10 cellular contexts compared by ENCODE assay signal in genomic region chr17:10099051-10099571, GRCh38.
DNase-seq lines count a peak whose midpoint lies in the region; ATAC-seq and TF ChIP-seq lines count a peak whose summit lies in the region.
"Had no signal": no experiment of that assay in that cellular context is flagged by ENCODE, and none has a peak within 500 bp of the region (broad histone marks: within the 10 kb centered on the region; RNA-seq: fewer than 3 reads in every experiment).

No MANE protein-coding gene starts in this region.

- H3K36me3 ChIP-seq in HEK293 (ENCODE audit: control insufficient read depth in 2 of 2, insufficient read depth in 1 of 2, low read length in 2 of 2) = no peaks in the 10 kb centered on the region

- H3K36me3 Mint-ChIP-seq in type B pancreatic cell = no peaks in the 10 kb centered on the region
- H3K36me3 Mint-ChIP-seq in natural killer cell treated with Interleukin-12 subunit alpha and Interleukin-12 subunit beta and Interleukin-15 and Interleukin-18, amount 100 ng/mL, for 72 hours = no peaks in the 10 kb centered on the region

- TF ChIP-seq CTCF in HEK293 (tag by site-specific recombination; IDR thresholded peaks at IDR 0.05) (no peak), choroid plexus epithelial cell (conservative IDR thresholded peaks at IDR 0.05; ENCODE audit: low read depth, low read length) (no peak), type B pancreatic cell (conservative IDR thresholded peaks at IDR 0.05) (no peak)

- H3K4me3 ChIP-seq in HEK293 (ENCODE audit: low read depth, low read length) (no peak overlapping the region), choroid plexus epithelial cell (ENCODE audit: low read depth, low read length) (no peak overlapping the region)

- peaks cover 2% of the 10 kb centered on the region for H3K9me3 Mint-ChIP-seq in type B pancreatic cell
- H3K9me3 Mint-ChIP-seq in natural killer cell treated with Interleukin-12 subunit alpha and Interleukin-12 subunit beta and Interleukin-15 and Interleukin-18, amount 100 ng/mL, for 72 hours = no peaks in the 10 kb centered on the region

- no peak for ATAC-seq in natural killer cell treated with Interleukin-12 subunit alpha and Interleukin-12 subunit beta and Interleukin-15 and Interleukin-18, amount 100 ng/mL, for 72 hours

- H3K4me3 Mint-ChIP-seq in type B pancreatic cell = no peak overlapping the region
- no peak overlapping the region for H3K4me3 Mint-ChIP-seq in natural killer cell treated with Interleukin-12 subunit alpha and Interleukin-12 subunit beta and Interleukin-15 and Interleukin-18, amount 100 ng/mL, for 72 hours

- DNase-seq in choroid plexus epithelial cell (ENCODE audit: low read depth) (peak; percentile 57), iris pigment epithelial cell (ENCODE audit: low read depth) (peak; percentile 69), type B pancreatic cell (ENCODE audit: extremely low spot score, unreplicated experiment) (no peak), cerebellar cortex (ENCODE audit: low spot score) (no peak), HuH-7.5 (ENCODE audit: low spot score) (no peak)
- DNase-seq in natural killer cell treated with Interleukin-12 subunit alpha and Interleukin-12 subunit beta and Interleukin-15 and Interleukin-18, amount 100 ng/mL, for 72 hours (ENCODE audit: low spot score) = no peak
- DNase-seq: activated CD4-positive, alpha-beta T cell treated with anti-CD3 and anti-CD28 coated beads for 4 hours; NCI-H1105; NCI-H748 treated with DMSO at 0.1 percent for 48 hours had no signal

- POLR2A ChIA-PET in HEK293 (lab: Yijun Ruan, JAX) = interaction anchor here (0.6 kb wide), 1 partner anchor 1861 kb away, joined by 3 read pairs; no protein-coding TSS in a partner anchor

- H3K4me1 Mint-ChIP-seq in type B pancreatic cell (ENCODE audit: unreplicated experiment) = no peaks in the 10 kb centered on the region
- H3K4me1 Mint-ChIP-seq in natural killer cell treated with Interleukin-12 subunit alpha and Interleukin-12 subunit beta and Interleukin-15 and Interleukin-18, amount 100 ng/mL, for 72 hours (ENCODE audit: low read depth in 2 of 2) = peaks cover 25% of the 10 kb centered on the region in 2 donors

- peaks cover 21% of the 10 kb centered on the region for H3K27me3 Mint-ChIP-seq in type B pancreatic cell
- no peaks in the 10 kb centered on the region for H3K27me3 Mint-ChIP-seq in natural killer cell treated with Interleukin-12 subunit alpha and Interleukin-12 subunit beta and Interleukin-15 and Interleukin-18, amount 100 ng/mL, for 72 hours

- H3K27ac ChIP-seq in HEK293 (ENCODE audit: extremely low read depth, low read depth, low read length) = no peak overlapping the region

- H3K4me1 ChIP-seq in HEK293 (ENCODE audit: control insufficient read depth, insufficient read depth, low read length) = no peaks in the 10 kb centered on the region; the same call in 1 of the 2 replicates

- peak overlapping the region; percentile 54 for H3K27ac Mint-ChIP-seq in type B pancreatic cell
- H3K27ac Mint-ChIP-seq in natural killer cell treated with Interleukin-12 subunit alpha and Interleukin-12 subunit beta and Interleukin-15 and Interleukin-18, amount 100 ng/mL, for 72 hours = no peak overlapping the region

- CTCF ChIA-PET in HEK293 (lab: Yijun Ruan, JAX) = no interaction called here

- no peaks in the 10 kb centered on the region for H3K9me3 ChIP-seq in HEK293 (ENCODE audit: control insufficient read depth, insufficient read depth, low read depth, low read length)

TF ChIP-seq in HEK293, 187 proteins besides CTCF, POLR2A, EP300 and RAD21:
- 0 out of 2 replicates have a peak, but pooled peaks have one; percentile 33 for TF ChIP-seq ZBTB17 (tag by site-specific recombination; IDR thresholded peaks at IDR 0.05)
- no peak for TF ChIP-seq ZNF274 (IDR thresholded peaks at IDR 0.05; ENCODE audit: low read length)
- no peak for TF ChIP-seq ZNF274 (tag by site-specific recombination; IDR thresholded peaks at IDR 0.05; ENCODE audit: borderline replicate concordance)
- 0 out of 2 replicates have a peak, but pooled peaks have one; percentile 22 for TF ChIP-seq KLF1 (tag by site-specific recombination; IDR thresholded peaks at IDR 0.05)

Comparison
In these comparisons a context has a peak if more than half of its experiments do, and no peak if none do; other contexts are left out.
1. DNase-seq: peak in choroid plexus epithelial cell (single experiment) and iris pigment epithelial cell (single experiment); none in type B pancreatic cell (single experiment), natural killer cell treated with Interleukin-12 subunit alpha and Interleukin-12 subunit beta and Interleukin-15 and Interleukin-18, amount 100 ng/mL, for 72 hours (single experiment), cerebellar cortex (single experiment) and HuH-7.5 (single experiment).